ENCODE assay signal across 8 cellular contexts in the genomic region with DNA sequence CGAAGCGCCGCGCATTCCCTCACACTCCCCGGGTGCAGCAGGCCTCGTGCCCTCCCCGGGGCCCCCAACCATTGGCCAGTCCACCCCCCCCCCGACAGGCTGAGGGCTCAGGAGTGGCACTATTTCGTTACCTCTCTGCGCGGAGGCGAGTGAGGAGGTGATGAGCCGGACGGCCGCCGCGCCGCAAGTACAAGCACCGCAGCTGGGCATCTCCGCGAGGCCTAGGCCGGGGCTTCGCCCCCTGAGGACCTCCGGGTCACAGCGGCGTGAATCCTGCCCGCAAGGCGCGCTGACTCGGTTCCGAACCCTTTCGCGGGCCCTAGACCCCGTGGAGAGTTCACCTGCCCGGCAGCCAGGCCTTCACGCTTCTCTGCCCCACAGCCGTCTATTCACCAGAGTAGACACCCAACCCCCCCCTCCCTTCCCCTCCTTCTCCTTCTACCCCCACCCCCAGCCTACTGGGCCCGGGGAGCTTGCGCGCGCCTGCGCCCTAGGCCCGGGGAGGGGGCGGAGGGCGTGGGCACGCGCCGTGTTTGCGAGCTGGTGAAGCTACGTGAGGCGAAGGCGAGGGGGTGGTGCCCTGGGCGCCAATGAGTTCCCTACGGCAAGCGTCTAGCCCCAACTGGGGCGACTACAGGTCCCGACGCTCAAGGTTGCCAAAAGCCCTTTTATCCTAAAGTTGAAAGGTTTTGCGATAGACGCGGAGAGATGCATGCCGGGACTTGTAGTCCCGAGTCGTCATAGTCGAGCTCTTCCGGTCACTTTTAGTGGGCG.
DNase-seq lines count a peak whose midpoint lies in the region; ATAC-seq, FAIRE-seq and TF ChIP-seq lines count a peak whose summit lies in the region.

A gene (minus strand): TSS at position 399 of the 774 bp plus-strand sequence. CDS start 189 bp downstream, at position 210.

- H3K4me3 Mint-ChIP-seq in central memory CD8-positive, alpha-beta T cell: peak within 1 kb of the TSS; percentile 91

- TF ChIP-seq CTCF in AG10803 (conservative IDR thresholded peaks at IDR 0.05; ENCODE audit: low read length): no peak

- peak within 1 kb of the TSS; percentile 89 for H3K27ac Mint-ChIP-seq in central memory CD8-positive, alpha-beta T cell (ENCODE audit: low read depth)

- ATAC-seq in GM19043 (IDR thresholded peaks at IDR 0.05; ENCODE audit: low read depth, unreplicated experiment) (peak; percentile 61), HG03378 (IDR thresholded peaks at IDR 0.05; ENCODE audit: unreplicated experiment) (peak; percentile 66)
- peak; percentile 88 to 91 for ATAC-seq in activated CD4-positive, CD25-positive, alpha-beta regulatory T cell treated with anti-CD3 and anti-CD28 coated beads, Interleukin-2, amount 50 U/mL, for 24 hours
- peak; percentile 97 for ATAC-seq in central memory CD8-positive, alpha-beta T cell (replicated peaks; ENCODE audit: extremely low read depth, poor library complexity, severe bottlenecking)

- peak; percentile 92 for DNase-seq in AG10803 (ENCODE audit: low read depth)
- peak; percentile 82 for DNase-seq in NCI-H446 treated with DMSO at 0.1 percent for 48 hours (lab: John Stamatoyannopoulos, UW)
- DNase-seq in central memory CD8-positive, alpha-beta T cell (ENCODE audit: low spot score in 2 of 2): peak; percentile 75 to 88
- DNase-seq in stimulated activated CD4-positive, alpha-beta T cell treated with anti-CD3 and anti-CD28 coated beads, Interleukin-12 subunit alpha, Interleukin-12 subunit beta, amount 100 ng/mL, for 24 hours (ENCODE audit: low read depth in 2 of 2): peak; percentile 77

- peaks cover 14% of the 10 kb centered on the region for H3K36me3 Mint-ChIP-seq in central memory CD8-positive, alpha-beta T cell (ENCODE audit: insufficient read depth)

- H3K9me3 Mint-ChIP-seq in central memory CD8-positive, alpha-beta T cell: no peaks in the 10 kb centered on the region

- FAIRE-seq in islet of Langerhans (lab: Jason Lieb, UNC): peak; percentile 49

- peaks cover 31% of the 10 kb centered on the region for H3K4me1 Mint-ChIP-seq in central memory CD8-positive, alpha-beta T cell

- H3K4me3 ChIP-seq in AG10803 (ENCODE audit: low read length): peak within 1 kb of the TSS; percentile 92

- H3K27me3 Mint-ChIP-seq in central memory CD8-positive, alpha-beta T cell: no peaks in the 10 kb centered on the region

Comparison
In these comparisons a context has a peak if more than half of its experiments do, and no peak if none do; other contexts are left out.
1. Peak in every context shown above with its lines: DNase-seq, ATAC-seq and H3K4me3 ChIP-seq.